Comparison of ENCODE assay signal across 1 cellular context in the genomic region with DNA sequence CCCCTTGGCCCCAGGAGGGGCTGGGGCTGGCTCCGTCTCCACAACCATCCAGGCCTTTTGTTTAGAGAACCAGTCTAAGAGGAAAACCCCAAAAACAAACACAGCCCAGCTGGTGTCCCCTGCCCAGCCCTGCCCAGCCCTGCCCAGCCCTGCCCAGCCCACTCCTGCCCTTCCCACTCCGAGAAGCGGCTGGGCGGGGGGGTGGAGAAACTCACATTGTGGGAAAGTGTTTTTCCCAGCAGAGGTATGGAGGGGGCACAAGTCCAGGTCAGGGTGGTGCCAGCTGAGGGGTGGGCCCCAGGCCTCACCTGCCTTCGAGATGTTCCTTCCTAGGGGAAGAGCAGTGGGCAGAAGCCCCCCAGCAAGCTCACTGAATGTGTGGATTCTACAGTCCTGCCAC.
TF ChIP-seq lines count a peak whose summit lies in the region.

No MANE protein-coding gene starts in this region.

TF ChIP-seq in A549, 52 proteins besides CTCF, POLR2A, EP300 and RAD21:
- TF ChIP-seq, protein P1, sequence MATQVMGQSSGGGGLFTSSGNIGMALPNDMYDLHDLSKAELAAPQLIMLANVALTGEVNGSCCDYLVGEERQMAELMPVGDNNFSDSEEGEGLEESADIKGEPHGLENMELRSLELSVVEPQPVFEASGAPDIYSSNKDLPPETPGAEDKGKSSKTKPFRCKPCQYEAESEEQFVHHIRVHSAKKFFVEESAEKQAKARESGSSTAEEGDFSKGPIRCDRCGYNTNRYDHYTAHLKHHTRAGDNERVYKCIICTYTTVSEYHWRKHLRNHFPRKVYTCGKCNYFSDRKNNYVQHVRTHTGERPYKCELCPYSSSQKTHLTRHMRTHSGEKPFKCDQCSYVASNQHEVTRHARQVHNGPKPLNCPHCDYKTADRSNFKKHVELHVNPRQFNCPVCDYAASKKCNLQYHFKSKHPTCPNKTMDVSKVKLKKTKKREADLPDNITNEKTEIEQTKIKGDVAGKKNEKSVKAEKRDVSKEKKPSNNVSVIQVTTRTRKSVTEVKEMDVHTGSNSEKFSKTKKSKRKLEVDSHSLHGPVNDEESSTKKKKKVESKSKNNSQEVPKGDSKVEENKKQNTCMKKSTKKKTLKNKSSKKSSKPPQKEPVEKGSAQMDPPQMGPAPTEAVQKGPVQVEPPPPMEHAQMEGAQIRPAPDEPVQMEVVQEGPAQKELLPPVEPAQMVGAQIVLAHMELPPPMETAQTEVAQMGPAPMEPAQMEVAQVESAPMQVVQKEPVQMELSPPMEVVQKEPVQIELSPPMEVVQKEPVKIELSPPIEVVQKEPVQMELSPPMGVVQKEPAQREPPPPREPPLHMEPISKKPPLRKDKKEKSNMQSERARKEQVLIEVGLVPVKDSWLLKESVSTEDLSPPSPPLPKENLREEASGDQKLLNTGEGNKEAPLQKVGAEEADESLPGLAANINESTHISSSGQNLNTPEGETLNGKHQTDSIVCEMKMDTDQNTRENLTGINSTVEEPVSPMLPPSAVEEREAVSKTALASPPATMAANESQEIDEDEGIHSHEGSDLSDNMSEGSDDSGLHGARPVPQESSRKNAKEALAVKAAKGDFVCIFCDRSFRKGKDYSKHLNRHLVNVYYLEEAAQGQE (IDR thresholded peaks at IDR 0.05) = no peak
- TF ChIP-seq GATA3 (IDR thresholded peaks at IDR 0.05; ENCODE audit: borderline replicate concordance) (no peak), ZFP36 (IDR thresholded peaks at IDR 0.05; ENCODE audit: borderline replicate concordance, partially characterized antibody) (no peak), CHD2 (IDR thresholded peaks at IDR 0.05; ENCODE audit: low read length, partially characterized antibody) (no peak), POLR2AphosphoS2 (conservative IDR thresholded peaks at IDR 0.05; ENCODE audit: low read length) (no peak), KDM1A (IDR thresholded peaks at IDR 0.05; ENCODE audit: low read depth) (no peak), MAZ (IDR thresholded peaks at IDR 0.05; ENCODE audit: borderline replicate concordance, low read depth, low read length) (no peak), KDM5A (IDR thresholded peaks at IDR 0.05) (no peak), FOXS1 (CRISPR knock-in tag; IDR thresholded peaks at IDR 0.05) (no peak), HOXB13 (CRISPR knock-in tag; IDR thresholded peaks at IDR 0.05; ENCODE audit: low read depth) (no peak)
- TF ChIP-seq, protein P2, sequence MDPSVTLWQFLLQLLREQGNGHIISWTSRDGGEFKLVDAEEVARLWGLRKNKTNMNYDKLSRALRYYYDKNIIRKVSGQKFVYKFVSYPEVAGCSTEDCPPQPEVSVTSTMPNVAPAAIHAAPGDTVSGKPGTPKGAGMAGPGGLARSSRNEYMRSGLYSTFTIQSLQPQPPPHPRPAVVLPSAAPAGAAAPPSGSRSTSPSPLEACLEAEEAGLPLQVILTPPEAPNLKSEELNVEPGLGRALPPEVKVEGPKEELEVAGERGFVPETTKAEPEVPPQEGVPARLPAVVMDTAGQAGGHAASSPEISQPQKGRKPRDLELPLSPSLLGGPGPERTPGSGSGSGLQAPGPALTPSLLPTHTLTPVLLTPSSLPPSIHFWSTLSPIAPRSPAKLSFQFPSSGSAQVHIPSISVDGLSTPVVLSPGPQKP (IDR thresholded peaks at IDR 0.05; ENCODE audit: low read depth, low read length) = no peak
- TF ChIP-seq, protein P3, sequence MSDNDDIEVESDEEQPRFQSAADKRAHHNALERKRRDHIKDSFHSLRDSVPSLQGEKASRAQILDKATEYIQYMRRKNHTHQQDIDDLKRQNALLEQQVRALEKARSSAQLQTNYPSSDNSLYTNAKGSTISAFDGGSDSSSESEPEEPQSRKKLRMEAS (IDR thresholded peaks at IDR 0.05) = no peak
